ENCODE assay signal across 1 cellular context in the genomic region with DNA sequence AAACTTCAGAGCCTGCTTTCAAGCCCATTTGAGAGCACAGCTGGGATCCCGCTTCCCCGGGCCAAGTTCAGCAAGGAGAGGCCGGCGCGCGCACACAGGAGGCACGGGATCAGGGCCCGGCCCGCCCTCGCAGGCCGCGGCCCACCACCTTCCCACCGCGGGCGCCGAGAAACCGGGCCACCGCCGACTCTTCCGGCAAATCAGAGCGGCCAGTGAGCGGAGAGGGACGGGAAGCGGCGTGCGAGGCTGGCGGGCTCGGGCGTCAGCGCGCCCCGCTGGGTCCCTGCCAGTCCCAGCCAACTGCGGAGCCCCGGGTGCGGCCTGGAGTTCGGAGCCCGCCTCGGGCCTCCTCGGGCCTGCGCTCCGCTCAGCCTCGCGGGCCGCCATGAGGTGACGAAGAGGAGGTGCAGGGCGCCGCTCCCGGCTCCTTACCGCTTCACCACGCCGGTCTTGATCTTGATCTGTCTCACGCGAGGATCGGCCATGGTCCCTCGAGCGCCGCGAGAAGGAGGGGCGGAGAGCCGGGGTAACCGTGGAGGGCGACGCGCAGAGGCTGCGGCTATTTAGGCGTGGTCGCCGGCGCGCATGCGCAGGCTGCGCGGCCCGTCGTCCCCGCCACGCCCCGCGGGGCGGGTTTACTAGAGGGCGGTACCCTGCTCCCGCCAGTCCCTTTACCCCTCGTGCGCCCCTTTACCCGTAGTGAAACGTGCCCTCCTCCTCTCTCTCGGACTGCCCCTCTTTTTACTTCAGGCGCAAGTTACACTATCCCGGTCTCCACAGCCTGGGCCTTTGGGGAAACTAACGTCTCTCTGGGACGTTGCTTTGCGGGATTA.
A peak's percentile ranks its signal among the peaks of the same experiment; 100 is the strongest.
TF ChIP-seq lines count a peak whose summit lies in the region.

A gene with protein sequence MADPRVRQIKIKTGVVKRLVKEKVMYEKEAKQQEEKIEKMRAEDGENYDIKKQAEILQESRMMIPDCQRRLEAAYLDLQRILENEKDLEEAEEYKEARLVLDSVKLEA (minus strand): TSS at position 567 of the 833 bp plus-strand sequence. CDS start 82 bp downstream, at position 485.

TF ChIP-seq in K562, 482 proteins besides CTCF, POLR2A, EP300 and RAD21 (continued from another document and continues in another):
- TF ChIP-seq, protein P1, sequence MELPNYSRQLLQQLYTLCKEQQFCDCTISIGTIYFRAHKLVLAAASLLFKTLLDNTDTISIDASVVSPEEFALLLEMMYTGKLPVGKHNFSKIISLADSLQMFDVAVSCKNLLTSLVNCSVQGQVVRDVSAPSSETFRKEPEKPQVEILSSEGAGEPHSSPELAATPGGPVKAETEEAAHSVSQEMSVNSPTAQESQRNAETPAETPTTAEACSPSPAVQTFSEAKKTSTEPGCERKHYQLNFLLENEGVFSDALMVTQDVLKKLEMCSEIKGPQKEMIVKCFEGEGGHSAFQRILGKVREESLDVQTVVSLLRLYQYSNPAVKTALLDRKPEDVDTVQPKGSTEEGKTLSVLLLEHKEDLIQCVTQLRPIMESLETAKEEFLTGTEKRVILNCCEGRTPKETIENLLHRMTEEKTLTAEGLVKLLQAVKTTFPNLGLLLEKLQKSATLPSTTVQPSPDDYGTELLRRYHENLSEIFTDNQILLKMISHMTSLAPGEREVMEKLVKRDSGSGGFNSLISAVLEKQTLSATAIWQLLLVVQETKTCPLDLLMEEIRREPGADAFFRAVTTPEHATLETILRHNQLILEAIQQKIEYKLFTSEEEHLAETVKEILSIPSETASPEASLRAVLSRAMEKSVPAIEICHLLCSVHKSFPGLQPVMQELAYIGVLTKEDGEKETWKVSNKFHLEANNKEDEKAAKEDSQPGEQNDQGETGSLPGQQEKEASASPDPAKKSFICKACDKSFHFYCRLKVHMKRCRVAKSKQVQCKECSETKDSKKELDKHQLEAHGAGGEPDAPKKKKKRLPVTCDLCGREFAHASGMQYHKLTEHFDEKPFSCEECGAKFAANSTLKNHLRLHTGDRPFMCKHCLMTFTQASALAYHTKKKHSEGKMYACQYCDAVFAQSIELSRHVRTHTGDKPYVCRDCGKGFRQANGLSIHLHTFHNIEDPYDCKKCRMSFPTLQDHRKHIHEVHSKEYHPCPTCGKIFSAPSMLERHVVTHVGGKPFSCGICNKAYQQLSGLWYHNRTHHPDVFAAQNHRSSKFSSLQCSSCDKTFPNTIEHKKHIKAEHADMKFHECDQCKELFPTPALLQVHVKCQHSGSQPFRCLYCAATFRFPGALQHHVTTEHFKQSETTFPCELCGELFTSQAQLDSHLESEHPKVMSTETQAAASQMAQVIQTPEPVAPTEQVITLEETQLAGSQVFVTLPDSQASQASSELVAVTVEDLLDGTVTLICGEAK (IDR thresholded peaks at IDR 0.05): 0 out of 2 replicates have a peak, but pooled peaks have one; percentile 23
- TF ChIP-seq, protein P1 (CRISPR knock-in tag; IDR thresholded peaks at IDR 0.05): no peak
- TF ChIP-seq, protein P2, sequence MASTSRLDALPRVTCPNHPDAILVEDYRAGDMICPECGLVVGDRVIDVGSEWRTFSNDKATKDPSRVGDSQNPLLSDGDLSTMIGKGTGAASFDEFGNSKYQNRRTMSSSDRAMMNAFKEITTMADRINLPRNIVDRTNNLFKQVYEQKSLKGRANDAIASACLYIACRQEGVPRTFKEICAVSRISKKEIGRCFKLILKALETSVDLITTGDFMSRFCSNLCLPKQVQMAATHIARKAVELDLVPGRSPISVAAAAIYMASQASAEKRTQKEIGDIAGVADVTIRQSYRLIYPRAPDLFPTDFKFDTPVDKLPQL (IDR thresholded peaks at IDR 0.05; ENCODE audit: extremely low read depth, insufficient read length): no peak
- TF ChIP-seq, protein P3, sequence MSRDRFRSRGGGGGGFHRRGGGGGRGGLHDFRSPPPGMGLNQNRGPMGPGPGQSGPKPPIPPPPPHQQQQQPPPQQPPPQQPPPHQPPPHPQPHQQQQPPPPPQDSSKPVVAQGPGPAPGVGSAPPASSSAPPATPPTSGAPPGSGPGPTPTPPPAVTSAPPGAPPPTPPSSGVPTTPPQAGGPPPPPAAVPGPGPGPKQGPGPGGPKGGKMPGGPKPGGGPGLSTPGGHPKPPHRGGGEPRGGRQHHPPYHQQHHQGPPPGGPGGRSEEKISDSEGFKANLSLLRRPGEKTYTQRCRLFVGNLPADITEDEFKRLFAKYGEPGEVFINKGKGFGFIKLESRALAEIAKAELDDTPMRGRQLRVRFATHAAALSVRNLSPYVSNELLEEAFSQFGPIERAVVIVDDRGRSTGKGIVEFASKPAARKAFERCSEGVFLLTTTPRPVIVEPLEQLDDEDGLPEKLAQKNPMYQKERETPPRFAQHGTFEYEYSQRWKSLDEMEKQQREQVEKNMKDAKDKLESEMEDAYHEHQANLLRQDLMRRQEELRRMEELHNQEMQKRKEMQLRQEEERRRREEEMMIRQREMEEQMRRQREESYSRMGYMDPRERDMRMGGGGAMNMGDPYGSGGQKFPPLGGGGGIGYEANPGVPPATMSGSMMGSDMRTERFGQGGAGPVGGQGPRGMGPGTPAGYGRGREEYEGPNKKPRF (IDR thresholded peaks at IDR 0.05; ENCODE audit: low read depth, low read length): no peak
- no peak for TF ChIP-seq SIX5 (IDR thresholded peaks at IDR 0.05; ENCODE audit: borderline replicate concordance in 1 of 2, insufficient read depth in 1 of 2, low read depth in 1 of 2, low read length in 2 of 2)
- no peak for TF ChIP-seq TEAD2 (tag; IDR thresholded peaks at IDR 0.05)
- TF ChIP-seq ZNF75A (CRISPR knock-in tag; IDR thresholded peaks at IDR 0.05): no peak
- TF ChIP-seq NFE2L1 (tag; IDR thresholded peaks at IDR 0.05; ENCODE audit: borderline replicate concordance, low read depth): no peak
- TF ChIP-seq, protein P4, sequence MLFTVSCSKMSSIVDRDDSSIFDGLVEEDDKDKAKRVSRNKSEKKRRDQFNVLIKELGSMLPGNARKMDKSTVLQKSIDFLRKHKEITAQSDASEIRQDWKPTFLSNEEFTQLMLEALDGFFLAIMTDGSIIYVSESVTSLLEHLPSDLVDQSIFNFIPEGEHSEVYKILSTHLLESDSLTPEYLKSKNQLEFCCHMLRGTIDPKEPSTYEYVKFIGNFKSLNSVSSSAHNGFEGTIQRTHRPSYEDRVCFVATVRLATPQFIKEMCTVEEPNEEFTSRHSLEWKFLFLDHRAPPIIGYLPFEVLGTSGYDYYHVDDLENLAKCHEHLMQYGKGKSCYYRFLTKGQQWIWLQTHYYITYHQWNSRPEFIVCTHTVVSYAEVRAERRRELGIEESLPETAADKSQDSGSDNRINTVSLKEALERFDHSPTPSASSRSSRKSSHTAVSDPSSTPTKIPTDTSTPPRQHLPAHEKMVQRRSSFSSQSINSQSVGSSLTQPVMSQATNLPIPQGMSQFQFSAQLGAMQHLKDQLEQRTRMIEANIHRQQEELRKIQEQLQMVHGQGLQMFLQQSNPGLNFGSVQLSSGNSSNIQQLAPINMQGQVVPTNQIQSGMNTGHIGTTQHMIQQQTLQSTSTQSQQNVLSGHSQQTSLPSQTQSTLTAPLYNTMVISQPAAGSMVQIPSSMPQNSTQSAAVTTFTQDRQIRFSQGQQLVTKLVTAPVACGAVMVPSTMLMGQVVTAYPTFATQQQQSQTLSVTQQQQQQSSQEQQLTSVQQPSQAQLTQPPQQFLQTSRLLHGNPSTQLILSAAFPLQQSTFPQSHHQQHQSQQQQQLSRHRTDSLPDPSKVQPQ (CRISPR knock-in tag; IDR thresholded peaks at IDR 0.05; ENCODE audit: borderline replicate concordance): no peak
- no peak for TF ChIP-seq CBX8 (IDR thresholded peaks at IDR 0.05; ENCODE audit: borderline replicate concordance, extremely low read depth, low read depth, low read length, poor library complexity, severe bottlenecking)
- peak; percentile 5 for TF ChIP-seq RBM25 (IDR thresholded peaks at IDR 0.05; ENCODE audit: low read depth, low read length, severe bottlenecking)
- TF ChIP-seq, protein P5, sequence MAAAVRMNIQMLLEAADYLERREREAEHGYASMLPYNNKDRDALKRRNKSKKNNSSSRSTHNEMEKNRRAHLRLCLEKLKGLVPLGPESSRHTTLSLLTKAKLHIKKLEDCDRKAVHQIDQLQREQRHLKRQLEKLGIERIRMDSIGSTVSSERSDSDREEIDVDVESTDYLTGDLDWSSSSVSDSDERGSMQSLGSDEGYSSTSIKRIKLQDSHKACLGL (CRISPR knock-in tag; IDR thresholded peaks at IDR 0.05; ENCODE audit: borderline replicate concordance, poor library complexity, severe bottlenecking): no peak
- TF ChIP-seq, protein P6, sequence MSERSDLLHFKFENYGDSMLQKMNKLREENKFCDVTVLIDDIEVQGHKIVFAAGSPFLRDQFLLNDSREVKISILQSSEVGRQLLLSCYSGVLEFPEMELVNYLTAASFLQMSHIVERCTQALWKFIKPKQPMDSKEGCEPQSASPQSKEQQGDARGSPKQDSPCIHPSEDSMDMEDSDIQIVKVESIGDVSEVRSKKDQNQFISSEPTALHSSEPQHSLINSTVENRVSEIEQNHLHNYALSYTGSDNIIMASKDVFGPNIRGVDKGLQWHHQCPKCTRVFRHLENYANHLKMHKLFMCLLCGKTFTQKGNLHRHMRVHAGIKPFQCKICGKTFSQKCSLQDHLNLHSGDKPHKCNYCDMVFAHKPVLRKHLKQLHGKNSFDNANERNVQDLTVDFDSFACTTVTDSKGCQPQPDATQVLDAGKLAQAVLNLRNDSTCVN (CRISPR knock-in tag; IDR thresholded peaks at IDR 0.05): no peak
- TF ChIP-seq CHD2 (IDR thresholded peaks at IDR 0.05; ENCODE audit: low read depth, low read length): peak; percentile 60
- TF ChIP-seq NFYB (IDR thresholded peaks at IDR 0.05; ENCODE audit: extremely low read depth, insufficient read length): no peak
- TF ChIP-seq FOS (IDR thresholded peaks at IDR 0.05; ENCODE audit: extremely low read depth, insufficient read length): no peak
- no peak for TF ChIP-seq ZNF76 (CRISPR knock-in tag; IDR thresholded peaks at IDR 0.05; ENCODE audit: borderline replicate concordance)
- TF ChIP-seq TCF7L2 (IDR thresholded peaks at IDR 0.05; ENCODE audit: low read depth, low read length): no peak
- TF ChIP-seq ZNF121 (CRISPR knock-in tag; conservative IDR thresholded peaks at IDR 0.05): no peak
- TF ChIP-seq HDAC1 (IDR thresholded peaks at IDR 0.05): peak in 1 of 2 experiments; percentile 30; a peak in 2 of 4 replicates
- TF ChIP-seq ZEB2 (IDR thresholded peaks at IDR 0.05): no peak
- no peak for TF ChIP-seq PPARD (CRISPR knock-in tag; IDR thresholded peaks at IDR 0.05)
- TF ChIP-seq ZNF384 (IDR thresholded peaks at IDR 0.05; ENCODE audit: low read depth, low read length): no peak
- TF ChIP-seq HNRNPLL (IDR thresholded peaks at IDR 0.05; ENCODE audit: low read depth, low read length, poor library complexity, severe bottlenecking): no peak
- TF ChIP-seq MAFF (IDR thresholded peaks at IDR 0.05; ENCODE audit: low read length): no peak
- TF ChIP-seq, protein P7, sequence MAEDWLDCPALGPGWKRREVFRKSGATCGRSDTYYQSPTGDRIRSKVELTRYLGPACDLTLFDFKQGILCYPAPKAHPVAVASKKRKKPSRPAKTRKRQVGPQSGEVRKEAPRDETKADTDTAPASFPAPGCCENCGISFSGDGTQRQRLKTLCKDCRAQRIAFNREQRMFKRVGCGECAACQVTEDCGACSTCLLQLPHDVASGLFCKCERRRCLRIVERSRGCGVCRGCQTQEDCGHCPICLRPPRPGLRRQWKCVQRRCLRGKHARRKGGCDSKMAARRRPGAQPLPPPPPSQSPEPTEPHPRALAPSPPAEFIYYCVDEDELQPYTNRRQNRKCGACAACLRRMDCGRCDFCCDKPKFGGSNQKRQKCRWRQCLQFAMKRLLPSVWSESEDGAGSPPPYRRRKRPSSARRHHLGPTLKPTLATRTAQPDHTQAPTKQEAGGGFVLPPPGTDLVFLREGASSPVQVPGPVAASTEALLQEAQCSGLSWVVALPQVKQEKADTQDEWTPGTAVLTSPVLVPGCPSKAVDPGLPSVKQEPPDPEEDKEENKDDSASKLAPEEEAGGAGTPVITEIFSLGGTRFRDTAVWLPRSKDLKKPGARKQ (CRISPR knock-in tag; IDR thresholded peaks at IDR 0.05): no peak
- peak; percentile 77 for TF ChIP-seq FIP1L1 (IDR thresholded peaks at IDR 0.05; ENCODE audit: low read depth, low read length, poor library complexity, severe bottlenecking)
- no peak for TF ChIP-seq SMC3 (conservative IDR thresholded peaks at IDR 0.05; ENCODE audit: insufficient read depth, low read depth, low read length)
- TF ChIP-seq ESRRA (IDR thresholded peaks at IDR 0.05; ENCODE audit: borderline replicate concordance, low read depth): peak; percentile 37; the same call in 1 of the 2 replicates
- TF ChIP-seq, protein P8, sequence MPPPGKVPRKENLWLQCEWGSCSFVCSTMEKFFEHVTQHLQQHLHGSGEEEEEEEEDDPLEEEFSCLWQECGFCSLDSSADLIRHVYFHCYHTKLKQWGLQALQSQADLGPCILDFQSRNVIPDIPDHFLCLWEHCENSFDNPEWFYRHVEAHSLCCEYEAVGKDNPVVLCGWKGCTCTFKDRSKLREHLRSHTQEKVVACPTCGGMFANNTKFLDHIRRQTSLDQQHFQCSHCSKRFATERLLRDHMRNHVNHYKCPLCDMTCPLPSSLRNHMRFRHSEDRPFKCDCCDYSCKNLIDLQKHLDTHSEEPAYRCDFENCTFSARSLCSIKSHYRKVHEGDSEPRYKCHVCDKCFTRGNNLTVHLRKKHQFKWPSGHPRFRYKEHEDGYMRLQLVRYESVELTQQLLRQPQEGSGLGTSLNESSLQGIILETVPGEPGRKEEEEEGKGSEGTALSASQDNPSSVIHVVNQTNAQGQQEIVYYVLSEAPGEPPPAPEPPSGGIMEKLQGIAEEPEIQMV (tag; conservative IDR thresholded peaks at IDR 0.05; ENCODE audit: low read depth): no peak
- no peak for TF ChIP-seq ARHGAP35 (IDR thresholded peaks at IDR 0.05; ENCODE audit: partially characterized antibody)
- TF ChIP-seq NCOA2 (IDR thresholded peaks at IDR 0.05; ENCODE audit: partially characterized antibody in 2 of 2): no peak
- no peak for TF ChIP-seq ELF2 (CRISPR knock-in tag; IDR thresholded peaks at IDR 0.05)
